ENCODE assay signal across 8 cellular contexts in the genomic region with DNA sequence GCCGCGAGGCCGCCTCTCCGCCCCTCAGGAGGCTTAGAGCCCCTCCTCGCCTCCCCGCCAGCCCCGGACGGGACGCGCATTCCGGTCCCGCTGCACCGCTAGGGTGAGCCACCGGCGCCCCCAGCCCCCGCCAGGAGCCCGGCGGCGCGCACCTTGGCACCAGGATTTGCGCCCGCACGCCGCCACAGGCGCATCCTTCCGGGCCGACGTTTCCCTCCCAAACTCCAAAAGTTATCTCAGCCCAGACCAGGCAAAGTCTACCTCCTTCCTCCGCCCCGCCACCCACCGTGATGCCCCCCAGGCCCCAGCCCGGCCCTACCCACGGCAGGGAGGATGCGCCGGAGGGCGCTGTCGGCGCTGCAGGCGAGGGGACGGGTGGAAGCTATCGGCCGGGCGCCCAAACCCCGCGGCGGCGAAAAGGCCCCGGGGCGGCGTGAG. TPM values are rescaled to one million over a fixed set of nuclear protein-coding genes. Genes with fewer than 3 reads are reported as not detected.
DNase-seq lines count a peak whose midpoint lies in the region; ATAC-seq and TF ChIP-seq lines count a peak whose summit lies in the region.

No MANE protein-coding gene starts in this region.

- no peaks in the 10 kb centered on the region for H3K36me3 Mint-ChIP-seq in CD4-positive, alpha-beta memory T cell
- no peaks in the 10 kb centered on the region for H3K36me3 Mint-ChIP-seq in activated T-helper 17 cell treated with anti-CD3 and anti-CD28 coated beads, Interleukin-2, amount 50 U/mL, for 72 hours (ENCODE audit: low read depth)

- H3K4me1 ChIP-seq in CD4-positive, alpha-beta memory T cell (ENCODE audit: insufficient read depth, low read length), result peaks cover 4% of the 10 kb centered on the region
- H3K4me1 ChIP-seq in heart right ventricle, result peaks cover 0 to 6% (median 0%) of the 10 kb centered on the region in 9 donors

- H3K27ac ChIP-seq in CD4-positive, alpha-beta memory T cell (ENCODE audit: low read depth, low read length), result no peak overlapping the region
- H3K27ac ChIP-seq in heart right ventricle, result peak overlapping the region in 1 of 10 donors; percentile 10

- H3K27me3 Mint-ChIP-seq in CD4-positive, alpha-beta memory T cell, result no peaks in the 10 kb centered on the region
- peaks cover 3% of the 10 kb centered on the region for H3K27me3 Mint-ChIP-seq in activated T-helper 17 cell treated with anti-CD3 and anti-CD28 coated beads, Interleukin-2, amount 50 U/mL, for 72 hours

- H3K27me3 ChIP-seq in CD4-positive, alpha-beta memory T cell (ENCODE audit: insufficient read depth, low read length), result no peaks in the 10 kb centered on the region
- no peaks in the 10 kb centered on the region for H3K27me3 ChIP-seq in MG63
- H3K27me3 ChIP-seq in heart right ventricle, result peaks cover 0 to 60% (median 0%) of the 10 kb centered on the region in 7 donors

- H3K4me1 Mint-ChIP-seq in CD4-positive, alpha-beta memory T cell, result peaks cover 0 to 5% (median 2%) of the 10 kb centered on the region in 4 donors
- no peaks in the 10 kb centered on the region for H3K4me1 Mint-ChIP-seq in activated T-helper 17 cell treated with anti-CD3 and anti-CD28 coated beads, Interleukin-2, amount 50 U/mL, for 72 hours

- H3K4me3 ChIP-seq in CD4-positive, alpha-beta memory T cell (ENCODE audit: low read length in 2 of 2), result peak overlapping the region in 1 of 2 donors; percentile 32
- H3K4me3 ChIP-seq in MG63 (peak overlapping the region; percentile 59), heart right ventricle (peak overlapping the region; percentile 38 to 62 (median 57))

- 0 to 1% methylated on average over 27 to 50 of the region's 50 CpGs for WGBS in heart right ventricle, 2 donors

- TF ChIP-seq CTCF in heart right ventricle (IDR thresholded peaks at IDR 0.05), result no peak

- peaks cover 0 to 2% (median 0%) of the 10 kb centered on the region in 8 donors for H3K9me3 Mint-ChIP-seq in CD4-positive, alpha-beta memory T cell
- H3K9me3 Mint-ChIP-seq in activated T-helper 17 cell treated with anti-CD3 and anti-CD28 coated beads, Interleukin-2, amount 50 U/mL, for 72 hours, result no peaks in the 10 kb centered on the region

- no peaks in the 10 kb centered on the region for H3K36me3 ChIP-seq in CD4-positive, alpha-beta memory T cell (ENCODE audit: insufficient read depth, low read length)
- no peaks in the 10 kb centered on the region for H3K36me3 ChIP-seq in MG63
- no peaks in the 10 kb centered on the region for H3K36me3 ChIP-seq in heart right ventricle

- peak; percentile 50 for ATAC-seq in activated T-helper 17 cell treated with anti-CD3 and anti-CD28 coated beads, Interleukin-2, amount 50 U/mL, for 72 hours (replicated peaks)
- peak in 4 of 8 donors; percentile 7 to 72 (median 42) for ATAC-seq in heart right ventricle

- H3K9me3 ChIP-seq in CD4-positive, alpha-beta memory T cell (ENCODE audit: control insufficient read depth in 1 of 2, low read length in 2 of 2), result no peaks in the 10 kb centered on the region
- no peaks in the 10 kb centered on the region for H3K9me3 ChIP-seq in MG63
- H3K9me3 ChIP-seq in heart right ventricle, result no peaks in the 10 kb centered on the region

- peak overlapping the region in 1 of 7 donors; percentile 57 for H3K27ac Mint-ChIP-seq in CD4-positive, alpha-beta memory T cell
- H3K27ac Mint-ChIP-seq in activated T-helper 17 cell treated with anti-CD3 and anti-CD28 coated beads, Interleukin-2, amount 50 U/mL, for 72 hours, result no peak overlapping the region

- intact Hi-C loops in CD4-positive, alpha-beta memory T cell (cut with micrococcal nuclease), result loop anchor here (1.0 to 2.0 kb wide), 3 partner anchors 23 to 321 kb away; a partner anchor contains a TSS
- intact Hi-C loops in heart right ventricle (cut with DNase I) (no loop called here), posterior vena cava (cut with DNase I) (no loop called here)

- H3K4me3 Mint-ChIP-seq in CD4-positive, alpha-beta memory T cell, result peak overlapping the region; percentile 72 to 87 (median 82)
- peak overlapping the region; percentile 67 for H3K4me3 Mint-ChIP-seq in activated T-helper 17 cell treated with anti-CD3 and anti-CD28 coated beads, Interleukin-2, amount 50 U/mL, for 72 hours

- CTCF ChIA-PET in CD4-positive, alpha-beta memory T cell (lab: Charles Lee; ENCODE audit: partially characterized antibody), result no interaction called here

- DNase-seq in CD4-positive, alpha-beta memory T cell, result peak in 4 of 5 donors; percentile 13 to 35 (median 22)
- peak; percentile 13 for DNase-seq in MG63
- DNase-seq in heart right ventricle, result peak; percentile 3 to 8
- DNase-seq in retina, result peak; percentile 16
- DNase-seq in posterior vena cava (ENCODE audit: low spot score), result no peak
- DNase-seq in SHP77 treated with DMSO at 0.1 percent for 48 hours (lab: John Stamatoyannopoulos, UW), result no peak
- DNase-seq in NK-92 (lab: John Stamatoyannopoulos, UW; ENCODE audit: unreplicated experiment), result no peak

- POLR2A ChIA-PET in CD4-positive, alpha-beta memory T cell (lab: Charles Lee; ENCODE audit: partially characterized antibody), result interaction anchor here (0.5 kb wide), 1 partner anchor 23 kb away, joined by 4 read pairs; no protein-coding TSS in a partner anchor

RNA-seq across cellular contexts. Expression of a gene that starts 0.5 kb away (rescaled TPM):
- total RNA-seq in CD4-positive, alpha-beta memory T cell, result 1 to 10 TPM; 1.2 to 1.7 TPM
- 1 to 10 TPM in 1 of 2 donors, under 1 TPM in 1; 0.41 to 1.3 TPM for polyA plus RNA-seq in CD4-positive, alpha-beta memory T cell
- 4.9 and 8.2 TPM in 2 replicates for total RNA-seq in MG63 (2014; rRNA removed; shearing (Covaris generic); ENCODE audit: low replicate concordance)
- total RNA-seq in activated T-helper 17 cell treated with anti-CD3 and anti-CD28 coated beads, Interleukin-2, amount 50 U/mL, for 72 hours, result 1 to 10 TPM; 2.2 to 3.5 TPM
- 1 to 10 TPM in 1 of 10 donors, under 1 TPM in 9; 0.62 to 1.6 (median 0.88) TPM for total RNA-seq in heart right ventricle
- polyA plus RNA-seq in heart right ventricle, result 1 to 10 TPM; 1.6 TPM
- total RNA-seq in posterior vena cava, result 1 to 10 TPM; 1.0 to 3.0 TPM

Comparison
In these comparisons a context has a peak if more than half of its experiments do, and no peak if none do; other contexts are left out.
1. DNase-seq: peak in CD4-positive, alpha-beta memory T cell (4 of 5), MG63 (single experiment), heart right ventricle (2 of 2) and retina (single experiment); none in posterior vena cava (single experiment), SHP77 treated with DMSO at 0.1 percent for 48 hours (single experiment) and NK-92 (single experiment).